Comparison of ENCODE assay signal across 12 cellular contexts in genomic region chr12:32586390-32586789, GRCh38.
DNase-seq lines count a peak whose midpoint lies in the region; ATAC-seq and TF ChIP-seq lines count a peak whose summit lies in the region.
"Had no signal": no experiment of that assay in that cellular context is flagged by ENCODE, and none has a peak within 500 bp of the region (broad histone marks: within the 10 kb centered on the region; RNA-seq: fewer than 3 reads in every experiment).

No MANE protein-coding gene starts in this region.

- no peak for TF ChIP-seq CTCF in CD8-positive, alpha-beta T cell (IDR thresholded peaks at IDR 0.05)
- no peak for TF ChIP-seq CTCF in ascending aorta (IDR thresholded peaks at IDR 0.05)

- CTCF ChIA-PET in CD8-positive, alpha-beta T cell (lab: Charles Lee): no interaction called here

- H3K27ac Mint-ChIP-seq in CD8-positive, alpha-beta T cell: peak overlapping the region; percentile 33
- H3K27ac Mint-ChIP-seq in activated T-helper 2 cell treated with anti-CD3 and anti-CD28 coated beads, Interferon-gamma antibody, Interleukin-2, Interleukin-4, amounts not matched to agents 10 μg/mL and 5 μg/mL and 100 μg/mL, durations not matched to agents 14 hours and 24 hours and 36 hours: peak overlapping the region; percentile 82

- H3K4me3 ChIP-seq in CD8-positive, alpha-beta T cell (ENCODE audit: low read depth, low read length): no peak overlapping the region
- H3K4me3 ChIP-seq in ascending aorta: no peak overlapping the region
- H3K4me3 ChIP-seq: SK-N-MC had no signal

- no peaks in the 10 kb centered on the region for H3K36me3 ChIP-seq in CD8-positive, alpha-beta T cell (ENCODE audit: insufficient read depth, low read length)
- peaks cover 8 to 32% of the 10 kb centered on the region in 2 donors for H3K36me3 ChIP-seq in ascending aorta

- no peaks in the 10 kb centered on the region for H3K9me3 Mint-ChIP-seq in CD8-positive, alpha-beta T cell
- peaks cover 9% of the 10 kb centered on the region for H3K9me3 Mint-ChIP-seq in activated T-helper 2 cell treated with anti-CD3 and anti-CD28 coated beads, Interferon-gamma antibody, Interleukin-2, Interleukin-4, amounts not matched to agents 10 μg/mL and 5 μg/mL and 100 μg/mL, durations not matched to agents 14 hours and 24 hours and 36 hours

- H3K4me3 Mint-ChIP-seq in CD8-positive, alpha-beta T cell: no peak overlapping the region
- peak overlapping the region; percentile 0 for H3K4me3 Mint-ChIP-seq in activated T-helper 2 cell treated with anti-CD3 and anti-CD28 coated beads, Interferon-gamma antibody, Interleukin-2, Interleukin-4, amounts not matched to agents 10 μg/mL and 5 μg/mL and 100 μg/mL, durations not matched to agents 14 hours and 24 hours and 36 hours (ENCODE audit: low read depth)

- POLR2A ChIA-PET in CD8-positive, alpha-beta T cell (lab: Charles Lee): no interaction called here

- no peaks in the 10 kb centered on the region for H3K27me3 Mint-ChIP-seq in CD8-positive, alpha-beta T cell (ENCODE audit: low read depth)
- H3K27me3 Mint-ChIP-seq in activated T-helper 2 cell treated with anti-CD3 and anti-CD28 coated beads, Interferon-gamma antibody, Interleukin-2, Interleukin-4, amounts not matched to agents 10 μg/mL and 5 μg/mL and 100 μg/mL, durations not matched to agents 14 hours and 24 hours and 36 hours (ENCODE audit: low read depth): no peaks in the 10 kb centered on the region

- no peak for DNase-seq in CD8-positive, alpha-beta T cell
- peak; percentile 48 to 55 for DNase-seq in Kasumi-1 (lab: John Stamatoyannopoulos, UW)
- DNase-seq in activated T-helper 2 cell treated with anti-CD3 and anti-CD28 coated beads, Interferon-gamma antibody, Interleukin-2, Interleukin-4, amounts not matched to agents 10 μg/mL and 5 μg/mL and 100 μg/mL, durations not matched to agents 14 hours and 24 hours and 36 hours (ENCODE audit: low spot score): no peak
- peak; percentile 25 for DNase-seq in hepatic stellate cell (ENCODE audit: low spot score)
- DNase-seq in activated gamma-delta T cell treated with Interleukin-2 at 50 U/mL for 16 hours: no peak
- DNase-seq in ascending aorta (ENCODE audit: low spot score in 2 of 2): no peak
- DNase-seq: activated T-cell treated with anti-CD3 and anti-CD28 coated beads, Interleukin-2, amount 50 U/mL, for 1 hour; DMS53; NCI-H1105 treated with DMSO at 0.1 percent for 48 hours had no signal

- peaks cover 16% of the 10 kb centered on the region for H3K4me1 ChIP-seq in CD8-positive, alpha-beta T cell (ENCODE audit: insufficient read depth, low read length)
- no peaks in the 10 kb centered on the region for H3K4me1 ChIP-seq in ascending aorta

- ATAC-seq in CD8-positive, alpha-beta T cell: no peak
- ATAC-seq in HG02981 (IDR thresholded peaks at IDR 0.05; ENCODE audit: unreplicated experiment) (no peak), HG02610 (IDR thresholded peaks at IDR 0.05; ENCODE audit: unreplicated experiment) (no peak)

- intact Hi-C loops in CD8-positive, alpha-beta T cell (cut with DNase I, micrococcal nuclease): no loop called here
- intact Hi-C loops in activated T-helper 2 cell treated with anti-CD3 and anti-CD28 coated beads, Interferon-gamma antibody, Interleukin-2, Interleukin-4, amounts not matched to agents 10 μg/mL and 5 μg/mL and 100 μg/mL, durations not matched to agents 14 hours and 24 hours and 36 hours (cut with micrococcal nuclease): loop anchor here (1.0 to 5.0 kb wide), 2 partner anchors 25 to 71 kb away; no protein-coding TSS in a partner anchor
- intact Hi-C loops in ascending aorta (cut with DNase I): no loop called here

- H3K27ac ChIP-seq in CD8-positive, alpha-beta T cell (ENCODE audit: low read depth, low read length): no peak overlapping the region
- no peak overlapping the region for H3K27ac ChIP-seq in ascending aorta
- H3K27ac ChIP-seq: SK-N-MC had no signal

- H3K27me3 ChIP-seq in CD8-positive, alpha-beta T cell (ENCODE audit: insufficient read depth, low read length): no peaks in the 10 kb centered on the region
- H3K27me3 ChIP-seq in ascending aorta: no peaks in the 10 kb centered on the region

- H3K36me3 Mint-ChIP-seq in CD8-positive, alpha-beta T cell: no peaks in the 10 kb centered on the region
- peaks cover 15% of the 10 kb centered on the region for H3K36me3 Mint-ChIP-seq in activated T-helper 2 cell treated with anti-CD3 and anti-CD28 coated beads, Interferon-gamma antibody, Interleukin-2, Interleukin-4, amounts not matched to agents 10 μg/mL and 5 μg/mL and 100 μg/mL, durations not matched to agents 14 hours and 24 hours and 36 hours (ENCODE audit: low read depth)

- peaks cover 32% of the 10 kb centered on the region for H3K4me1 Mint-ChIP-seq in CD8-positive, alpha-beta T cell (ENCODE audit: low read depth)
- peaks cover 70% of the 10 kb centered on the region for H3K4me1 Mint-ChIP-seq in activated T-helper 2 cell treated with anti-CD3 and anti-CD28 coated beads, Interferon-gamma antibody, Interleukin-2, Interleukin-4, amounts not matched to agents 10 μg/mL and 5 μg/mL and 100 μg/mL, durations not matched to agents 14 hours and 24 hours and 36 hours (ENCODE audit: low read depth)

- no peaks in the 10 kb centered on the region for H3K9me3 ChIP-seq in CD8-positive, alpha-beta T cell (ENCODE audit: low read length)
- no peaks in the 10 kb centered on the region for H3K9me3 ChIP-seq in ascending aorta

Comparison
In these comparisons a context has a peak if more than half of its experiments do, and no peak if none do; other contexts are left out.
1. DNase-seq: peak in Kasumi-1 (2 of 2) and hepatic stellate cell (single experiment); none in CD8-positive, alpha-beta T cell (0 of 7), activated T-helper 2 cell treated with anti-CD3 and anti-CD28 coated beads, Interferon-gamma antibody, Interleukin-2, Interleukin-4, amounts not matched to agents 10 μg/mL and 5 μg/mL and 100 μg/mL, durations not matched to agents 14 hours and 24 hours and 36 hours (single experiment), activated gamma-delta T cell treated with Interleukin-2 at 50 U/mL for 16 hours (single experiment) and ascending aorta (0 of 2).